8 cellular contexts compared by ENCODE assay signal in genomic region chrX:69285881-69286545, GRCh38.
DNase-seq lines count a peak whose midpoint lies in the region; ATAC-seq, FAIRE-seq and TF ChIP-seq lines count a peak whose summit lies in the region.

No MANE protein-coding gene starts in this region.

- no peak overlapping the region for H3K23ac ChIP-seq in H1 (ENCODE audit: insufficient read length)

- H3K27ac Mint-ChIP-seq in activated CD8-positive, alpha-beta T cell treated with anti-CD3 and anti-CD28 coated beads for 36 hours: no peak overlapping the region

- H2BK12ac ChIP-seq in H1 (ENCODE audit: low read depth, low read length): no peak overlapping the region; the same call in 1 of the 2 replicates

- H3K36me3 ChIP-seq in BE2C (no peaks in the 10 kb centered on the region), H1 (ENCODE audit: control insufficient read depth in 2 of 4, insufficient read depth in 4 of 4, low read length in 3 of 4) (no peaks in the 10 kb centered on the region), mesodermal cell (ENCODE audit: control insufficient read depth, insufficient read depth, low read length) (no peaks in the 10 kb centered on the region)

- H2BK15ac ChIP-seq in H1 (ENCODE audit: low read length): no peak overlapping the region

- no peak overlapping the region for H2BK20ac ChIP-seq in H1 (ENCODE audit: low read length)

- H3K36me3 Mint-ChIP-seq in activated CD8-positive, alpha-beta T cell treated with anti-CD3 and anti-CD28 coated beads for 36 hours (ENCODE audit: low read depth): no peaks in the 10 kb centered on the region

- H4K91ac ChIP-seq in H1 (replicated peaks; ENCODE audit: insufficient read length, low read length): no peak overlapping the region

- H3K4me1 ChIP-seq in BE2C (no peaks in the 10 kb centered on the region), H1 (replicated peaks in 1 of 4; ENCODE audit: control insufficient read depth in 3 of 4, insufficient read depth in 4 of 4, low read length in 3 of 4) (peaks cover 0 to 13% (median 5%) of the 10 kb centered on the region in 4 experiments; a peak in 6 of 7 replicates), mesodermal cell (ENCODE audit: control insufficient read depth, insufficient read depth, low read length, poor library complexity, severe bottlenecking) (peaks cover 9% of the 10 kb centered on the region)

- ATAC-seq in activated CD8-positive, alpha-beta T cell treated with anti-CD3 and anti-CD28 coated beads for 36 hours: peak; percentile 84

- no peak overlapping the region for H3K4ac ChIP-seq in H1 (replicated peaks; ENCODE audit: insufficient read length, low read depth, low read length)

- CTCF ChIA-PET in activated CD8-positive, alpha-beta T cell treated with anti-CD3 and anti-CD28 coated beads for 36 hours (lab: Charles Lee): interaction anchor here (1.1 to 2.1 kb wide), 2 partner anchors 67 to 458 kb away, joined by 3 to 5 read pairs; no protein-coding TSS in a partner anchor
- CTCF ChIA-PET in H1 (lab: Charles Lee; ENCODE audit: partially characterized antibody): interaction anchor here (0.7 to 2.0 kb wide), 15 partner anchors 8 to 469 kb away, joined by 3 to 16 read pairs (median 4); partner anchors contain the start of gene EFNB1

- no peak for TF ChIP-seq EP300 in H1 (IDR thresholded peaks at IDR 0.05; ENCODE audit: borderline replicate concordance in 1 of 2, low read depth in 2 of 2, low read length in 2 of 2)

- no peak for TF ChIP-seq POLR2A in H1 (IDR thresholded peaks at IDR 0.05; ENCODE audit: control extremely low read depth in 1 of 2, low read depth in 2 of 2, low read length in 2 of 2)

- no peaks in the 10 kb centered on the region for H3K79me2 ChIP-seq in H1 (ENCODE audit: control insufficient read depth in 1 of 2, insufficient read depth in 2 of 2, low read length in 2 of 2)

- H3K27ac ChIP-seq in H1 (ENCODE audit: low read depth, low read length) (no peak overlapping the region), mesodermal cell (ENCODE audit: low read depth, low read length, severe bottlenecking) (no peak overlapping the region)

- H3K4me3 Mint-ChIP-seq in activated CD8-positive, alpha-beta T cell treated with anti-CD3 and anti-CD28 coated beads for 36 hours: no peak overlapping the region

- no peaks in the 10 kb centered on the region for H3K27me3 Mint-ChIP-seq in activated CD8-positive, alpha-beta T cell treated with anti-CD3 and anti-CD28 coated beads for 36 hours

- peak overlapping the region; percentile 0 to 63; a peak in 3 of 4 replicates for H3K4me2 ChIP-seq in H1 (ENCODE audit: insufficient read depth in 1 of 2, low read depth in 2 of 2, low read length in 2 of 2)

- no peak for FAIRE-seq in H1 (lab: Jason Lieb, UNC)

- H3K23me2 ChIP-seq in H1 (ENCODE audit: low read depth, low read length): no peaks in the 10 kb centered on the region

- POLR2A ChIA-PET in activated CD8-positive, alpha-beta T cell treated with anti-CD3 and anti-CD28 coated beads for 36 hours (lab: Charles Lee): no interaction called here
- POLR2A ChIA-PET in H1 (lab: Charles Lee; ENCODE audit: partially characterized antibody): no interaction called here

- H2BK120ac ChIP-seq in H1 (replicated peaks; ENCODE audit: low read depth, low read length): no peak overlapping the region

- no peak overlapping the region; the same call in 1 of the 2 replicates for H3K18ac ChIP-seq in H1 (ENCODE audit: extremely low read depth, low read length)

- H3K9ac ChIP-seq in H1 (replicated peaks in 1 of 4; ENCODE audit: extremely low read depth in 1 of 4, low read depth in 3 of 4, low read length in 3 of 4): no peak overlapping the region

- TF ChIP-seq CTCF in BE2C (IDR thresholded peaks at IDR 0.05; ENCODE audit: low read depth, low read length) (peak; percentile 75), H1 (IDR thresholded peaks at IDR 0.05; ENCODE audit: control extremely low read depth in 1 of 3, insufficient read depth in 1 of 3, low read depth in 1 of 3, low read length in 3 of 3) (peak in 2 of 3 experiments; percentile 66 to 72; a peak in 3 of 4 replicates)
- peak; percentile 77 for TF ChIP-seq CTCF in activated CD8-positive, alpha-beta T cell treated with anti-CD3 and anti-CD28 coated beads for 36 hours (IDR thresholded peaks at IDR 0.05)

- H2BK5ac ChIP-seq in H1 (ENCODE audit: low read depth, low read length): no peak overlapping the region

- no peak overlapping the region for H2AK5ac ChIP-seq in H1 (ENCODE audit: low read depth, low read length)

- no peaks in the 10 kb centered on the region for H4K20me1 ChIP-seq in H1 (replicated peaks in 1 of 2; ENCODE audit: control insufficient read depth in 1 of 2, insufficient read depth in 2 of 2, low read length in 2 of 2)

- H3K9me3 ChIP-seq in BE2C (no peaks in the 10 kb centered on the region), H1 (ENCODE audit: insufficient read depth in 2 of 2, low read depth in 1 of 2, low read length in 1 of 2) (no peaks in the 10 kb centered on the region), mesodermal cell (ENCODE audit: control insufficient read depth, low read length) (no peaks in the 10 kb centered on the region)

- no peaks in the 10 kb centered on the region for H3K79me1 ChIP-seq in H1 (ENCODE audit: low read depth, low read length)

- H4K8ac ChIP-seq in H1 (ENCODE audit: extremely low read depth, insufficient read depth, low read length): no peak overlapping the region; the same call in 1 of the 2 replicates

- no peak overlapping the region for H3K56ac ChIP-seq in H1 (replicated peaks; ENCODE audit: insufficient read length, low read depth, low read length)

- no peak overlapping the region for H4K5ac ChIP-seq in H1 (ENCODE audit: insufficient read length, low read depth, low read length)

- intact Hi-C loops in activated CD8-positive, alpha-beta T cell treated with anti-CD3 and anti-CD28 coated beads for 36 hours (cut with micrococcal nuclease): loop anchor here (10.0 kb wide), 1 partner anchor 461 kb away; the partner anchor contains the start of gene EFNB1

- no peak overlapping the region for H3K14ac ChIP-seq in H1 (ENCODE audit: insufficient read length)

- no CpG with 5 or more reads among the region's 31 CpGs for WGBS in H1 (ENCODE audit: extremely low coverage in 1 of 2, insufficient coverage in 1 of 2, insufficient read length in 1 of 2, insufficient replicate concordance in 2 of 2, low coverage in 1 of 2, low lambda C conversion rate in 2 of 2, missing lambda C conversion rate in 1 of 2), 2 experiments
- 14 to 25% methylated on average over 10 to 13 of the region's 31 CpGs for WGBS in mesodermal cell (ENCODE audit: insufficient coverage in 2 of 2), 2 experiments

- H3K27me3 ChIP-seq in BE2C: no peaks in the 10 kb centered on the region
- peaks cover 3 to 33% (median 27%) of the 10 kb centered on the region in 4 experiments for H3K27me3 ChIP-seq in H1 (replicated peaks in 1 of 4; ENCODE audit: control insufficient read depth in 3 of 4, extremely low read depth in 1 of 4, insufficient read depth in 3 of 4, low read length in 3 of 4)

- DNase-seq in BE2C: peak; percentile 70
- peak; percentile 57 for DNase-seq in GM19240 (ENCODE audit: insufficient read length, low spot score)
- peak; percentile 43 for DNase-seq in NCI-H1092 treated with DMSO at 0.1 percent for 48 hours (lab: John Stamatoyannopoulos, UW)
- DNase-seq in activated CD8-positive, alpha-beta T cell treated with anti-CD3 and anti-CD28 coated beads for 36 hours: peak; percentile 53
- peak in 1 of 2 experiments; percentile 81 for DNase-seq in H1 (ENCODE audit: low read depth in 1 of 2, low spot score in 2 of 2)
- DNase-seq in stimulated activated CD8-positive, alpha-beta memory T cell treated with anti-CD3 and anti-CD28 coated beads, Interleukin-15, amount 100 ng/mL, for 4 hours (ENCODE audit: low read depth in 2 of 2): peak; percentile 5 to 11
- no peak for DNase-seq in islet precursor cell

- no peak overlapping the region for H2AFZ ChIP-seq in H1 (ENCODE audit: low read length)

- no peaks in the 10 kb centered on the region for H3K9me3 Mint-ChIP-seq in activated CD8-positive, alpha-beta T cell treated with anti-CD3 and anti-CD28 coated beads for 36 hours

- H3K4me3 ChIP-seq in BE2C (ENCODE audit: low read depth, low read length): peak overlapping the region; percentile 55
- H3K4me3 ChIP-seq in H1 (ENCODE audit: extremely low read depth in 1 of 4, insufficient read depth in 2 of 4, low read depth in 3 of 4, low read length in 4 of 4): peak overlapping the region in 3 of 4 experiments; percentile 29 to 60 (median 33); a peak in 4 of 8 replicates
- H3K4me3 ChIP-seq in mesodermal cell (ENCODE audit: extremely low read depth, insufficient read depth, low read length, poor library complexity, severe bottlenecking): peak overlapping the region; percentile 11

- TF ChIP-seq RAD21 in H1 (IDR thresholded peaks at IDR 0.05 in 1 of 2, conservative IDR thresholded peaks at IDR 0.05 in 1 of 2; ENCODE audit: low read depth in 2 of 2, low read length in 2 of 2): peak; percentile 79 to 83

- H3K4me1 Mint-ChIP-seq in activated CD8-positive, alpha-beta T cell treated with anti-CD3 and anti-CD28 coated beads for 36 hours (ENCODE audit: low read depth): no peaks in the 10 kb centered on the region

TF ChIP-seq in H1, 55 proteins besides CTCF, POLR2A, EP300 and RAD21:
- TF ChIP-seq TAF7 (optimal IDR thresholded peaks at IDR 0.05; ENCODE audit: borderline replicate concordance, low read depth, low read length) (no peak), CHD1 (IDR thresholded peaks at IDR 0.05; ENCODE audit: low read depth, low read length) (no peak), JUND (IDR thresholded peaks at IDR 0.05; ENCODE audit: low read length) (no peak), CTBP2 (IDR thresholded peaks at IDR 0.05; ENCODE audit: borderline replicate concordance, insufficient read depth, insufficient read length, low read length) (no peak), TEAD4 (IDR thresholded peaks at IDR 0.05; ENCODE audit: low read depth, low read length) (no peak), ASH2L (IDR thresholded peaks at IDR 0.05; ENCODE audit: low read length) (no peak), GABPA (IDR thresholded peaks at IDR 0.05; ENCODE audit: borderline replicate concordance, insufficient read depth, low read length) (no peak), SIX5 (IDR thresholded peaks at IDR 0.05; ENCODE audit: low read depth, low read length) (no peak), CEBPB (IDR thresholded peaks at IDR 0.05; ENCODE audit: low read depth, low read length) (no peak), SP1 (IDR thresholded peaks at IDR 0.05; ENCODE audit: low read depth, low read length) (no peak), KDM5A (IDR thresholded peaks at IDR 0.05; ENCODE audit: low read length) (no peak)
